ENCODE assay signal across 1 cellular context in genomic region chr12:57763881-57764661, GRCh38.
TF ChIP-seq lines count a peak whose summit lies in the region.

No MANE protein-coding gene starts in this region.

TF ChIP-seq in HepG2, 621 proteins besides CTCF, POLR2A, EP300 and RAD21:
- TF ChIP-seq POLR2G (IDR thresholded peaks at IDR 0.05; ENCODE audit: low read depth, low read length), result no peak
- TF ChIP-seq SATB2 (CRISPR knock-in tag; IDR thresholded peaks at IDR 0.05), result no peak
- TF ChIP-seq ZNF136 (CRISPR knock-in tag; IDR thresholded peaks at IDR 0.05; ENCODE audit: low read depth), result no peak
- TF ChIP-seq ZFP36L2 (CRISPR knock-in tag; IDR thresholded peaks at IDR 0.05), result no peak
- no peak for TF ChIP-seq ZNF598 (CRISPR knock-in tag; IDR thresholded peaks at IDR 0.05; ENCODE audit: borderline replicate concordance)
